7 cellular contexts compared by ENCODE assay signal in genomic region chr14:103872492-103873113, GRCh38. TPM values are rescaled to one million over a fixed set of nuclear protein-coding genes. Genes with fewer than 3 reads are reported as not detected.
A peak's percentile ranks its signal among the peaks of the same experiment; 100 is the strongest.
DNase-seq lines count a peak whose midpoint lies in the region; ATAC-seq and TF ChIP-seq lines count a peak whose summit lies in the region.

No MANE protein-coding gene starts in this region.

- peak overlapping the region; percentile 94 for H3K27ac Mint-ChIP-seq in stimulated activated effector memory CD8-positive, alpha-beta T cell treated with anti-CD3 and anti-CD28 coated beads, Interleukin-12 subunit alpha, Interleukin-12 subunit beta, amount 100 ng/mL, for 72 hours

- H3K9me3 Mint-ChIP-seq in stimulated activated effector memory CD8-positive, alpha-beta T cell treated with anti-CD3 and anti-CD28 coated beads, Interleukin-12 subunit alpha, Interleukin-12 subunit beta, amount 100 ng/mL, for 72 hours: no peaks in the 10 kb centered on the region

- no peak for TF ChIP-seq CTCF in right atrium auricular region (IDR thresholded peaks at IDR 0.05)

- H3K4me3 ChIP-seq in NT2/D1 (ENCODE audit: insufficient read length, low read depth) (no peak overlapping the region), right atrium auricular region (peak overlapping the region in 1 of 2 donors; percentile 46)

- H3K36me3 ChIP-seq in NT2/D1 (ENCODE audit: insufficient read depth, insufficient read length, low read length) (no peaks in the 10 kb centered on the region), right atrium auricular region (no peaks in the 10 kb centered on the region)

- H3K27me3 ChIP-seq in NT2/D1 (ENCODE audit: insufficient read depth, insufficient read length): no peaks in the 10 kb centered on the region
- H3K27me3 ChIP-seq in right atrium auricular region: no peaks in the 10 kb centered on the region

- H3K4me1 ChIP-seq in NT2/D1 (ENCODE audit: insufficient read depth, insufficient read length) (peaks cover 6% of the 10 kb centered on the region), right atrium auricular region (peaks cover 0 to 39% of the 10 kb centered on the region in 2 donors)

- H3K36me3 Mint-ChIP-seq in stimulated activated effector memory CD8-positive, alpha-beta T cell treated with anti-CD3 and anti-CD28 coated beads, Interleukin-12 subunit alpha, Interleukin-12 subunit beta, amount 100 ng/mL, for 72 hours: no peaks in the 10 kb centered on the region

- peaks cover 16% of the 10 kb centered on the region for H3K4me1 Mint-ChIP-seq in stimulated activated effector memory CD8-positive, alpha-beta T cell treated with anti-CD3 and anti-CD28 coated beads, Interleukin-12 subunit alpha, Interleukin-12 subunit beta, amount 100 ng/mL, for 72 hours

- H3K27ac ChIP-seq in right atrium auricular region: peak overlapping the region; percentile 76 to 77

- DNase-seq in NT2/D1 (ENCODE audit: low read depth, low spot score) (no peak), right atrium auricular region (ENCODE audit: low spot score) (no peak), NCI-H510A (lab: John Stamatoyannopoulos, UW) (no peak), kidney glomerular epithelial cell (lab: John Stamatoyannopoulos, UW) (no peak), NCI-H2029 (lab: John Stamatoyannopoulos, UW) (no peak)
- DNase-seq in stimulated activated effector memory CD8-positive, alpha-beta T cell treated with anti-CD3 and anti-CD28 coated beads, Interleukin-12 subunit alpha, Interleukin-12 subunit beta, amount 100 ng/mL, for 72 hours (ENCODE audit: low spot score in 2 of 2): peak in 1 of 2 donors; percentile 55

- H3K4me3 Mint-ChIP-seq in stimulated activated effector memory CD8-positive, alpha-beta T cell treated with anti-CD3 and anti-CD28 coated beads, Interleukin-12 subunit alpha, Interleukin-12 subunit beta, amount 100 ng/mL, for 72 hours: peak overlapping the region; percentile 87

- H3K9me3 ChIP-seq in NT2/D1 (ENCODE audit: insufficient read depth, low read length) (no peaks in the 10 kb centered on the region), right atrium auricular region (no peaks in the 10 kb centered on the region)

- H3K9ac ChIP-seq in NT2/D1 (ENCODE audit: insufficient read length, low read depth): peak overlapping the region; percentile 32

- ATAC-seq in GM19455 (IDR thresholded peaks at IDR 0.05; ENCODE audit: unreplicated experiment): peak; percentile 37
- peak; percentile 63 for ATAC-seq in stimulated activated effector memory CD8-positive, alpha-beta T cell treated with anti-CD3 and anti-CD28 coated beads, Interleukin-12 subunit alpha, Interleukin-12 subunit beta, amount 100 ng/mL, for 72 hours

RNA-seq across cellular contexts. Expression of gene PPP1R13B, which starts 25.2 kb away (rescaled TPM):
- total RNA-seq in right atrium auricular region: 10 to 100 TPM; 45.7 to 47.8 TPM

RNA-seq across cellular contexts. Expression of gene TDRD9, which starts 55.7 kb away (rescaled TPM):
- total RNA-seq in right atrium auricular region: 10 to 100 TPM in 1 of 2 donors, 1 to 10 TPM in 1; 8.6 to 20.8 TPM
